In genomic region chr14:22520786-22521185, GRCh38 we compare ENCODE assay signal across 10 cellular contexts.
A peak's percentile ranks its signal among the peaks of the same experiment; 100 is the strongest.
DNase-seq lines count a peak whose midpoint lies in the region; ATAC-seq and TF ChIP-seq lines count a peak whose summit lies in the region.
"Had no signal": no experiment of that assay in that cellular context is flagged by ENCODE, and none has a peak within 500 bp of the region (broad histone marks: within the 10 kb centered on the region; RNA-seq: fewer than 3 reads in every experiment).

No MANE protein-coding gene starts in this region.

- H3K9me3 Mint-ChIP-seq in activated CD4-positive, alpha-beta T cell treated with anti-CD3 and anti-CD28 coated beads, Interleukin-2, amount 10 ng/mL, durations not matched to agents 7 days and 5 days = no peaks in the 10 kb centered on the region
- no peaks in the 10 kb centered on the region for H3K9me3 Mint-ChIP-seq in stimulated activated effector memory CD8-positive, alpha-beta T cell treated with anti-CD3 and anti-CD28 coated beads, Interleukin-12 subunit alpha, Interleukin-12 subunit beta, amount 100 ng/mL, for 72 hours

- no peaks in the 10 kb centered on the region for H3K36me3 ChIP-seq in OCI-LY3 (replicated peaks; ENCODE audit: low read depth, low read length)
- no peaks in the 10 kb centered on the region for H3K36me3 ChIP-seq in colonic mucosa

- peak overlapping the region; percentile 95 for H3K27ac Mint-ChIP-seq in activated CD4-positive, alpha-beta T cell treated with anti-CD3 and anti-CD28 coated beads, Interleukin-2, amount 10 ng/mL, durations not matched to agents 7 days and 5 days
- peak overlapping the region; percentile 99 for H3K27ac Mint-ChIP-seq in stimulated activated effector memory CD8-positive, alpha-beta T cell treated with anti-CD3 and anti-CD28 coated beads, Interleukin-12 subunit alpha, Interleukin-12 subunit beta, amount 100 ng/mL, for 72 hours

- no peaks in the 10 kb centered on the region for H3K79me2 ChIP-seq in OCI-LY3 (ENCODE audit: low read length)

- H3K9me3 ChIP-seq in OCI-LY3 (ENCODE audit: insufficient read depth, low read length) = no peaks in the 10 kb centered on the region
- H3K9me3 ChIP-seq in colonic mucosa = no peaks in the 10 kb centered on the region

- peaks cover 94% of the 10 kb centered on the region for H3K4me1 Mint-ChIP-seq in activated CD4-positive, alpha-beta T cell treated with anti-CD3 and anti-CD28 coated beads, Interleukin-2, amount 10 ng/mL, durations not matched to agents 7 days and 5 days
- peaks cover 83% of the 10 kb centered on the region for H3K4me1 Mint-ChIP-seq in stimulated activated effector memory CD8-positive, alpha-beta T cell treated with anti-CD3 and anti-CD28 coated beads, Interleukin-12 subunit alpha, Interleukin-12 subunit beta, amount 100 ng/mL, for 72 hours

- TF ChIP-seq CTCF in OCI-LY3 (IDR thresholded peaks at IDR 0.05; ENCODE audit: low read depth, low read length) = no peak
- TF ChIP-seq CTCF in colonic mucosa (IDR thresholded peaks at IDR 0.05) = no peak

- H3K9ac ChIP-seq in OCI-LY3 (ENCODE audit: low read length) = peak overlapping the region; percentile 44
- H3K9ac ChIP-seq in colonic mucosa (ENCODE audit: low read depth in 2 of 2, low read length in 2 of 2) = no peak overlapping the region

- POLR2A ChIA-PET in activated CD4-positive, alpha-beta T cell treated with anti-CD3 and anti-CD28 coated beads, Interleukin-2, amount 10 ng/mL, durations not matched to agents 7 days and 5 days (lab: Charles Lee) = no interaction called here

- H3K27me3 ChIP-seq in OCI-LY3 (ENCODE audit: low read depth, low read length) = no peaks in the 10 kb centered on the region
- H3K27me3 ChIP-seq in colonic mucosa = no peaks in the 10 kb centered on the region

- peak overlapping the region; percentile 80 for H2AFZ ChIP-seq in OCI-LY3 (ENCODE audit: low read depth, low read length)

- H3K27ac ChIP-seq in OCI-LY3 (ENCODE audit: low read length) = peak overlapping the region; percentile 25
- peak overlapping the region; percentile 21 for H3K27ac ChIP-seq in colonic mucosa

- ATAC-seq in stimulated activated effector memory CD8-positive, alpha-beta T cell treated with anti-CD3 and anti-CD28 coated beads, Interleukin-12 subunit alpha, Interleukin-12 subunit beta, amount 100 ng/mL, for 72 hours = no peak

- H3K4me3 ChIP-seq in OCI-LY3 (ENCODE audit: low read length) (peak overlapping the region; percentile 7), colonic mucosa (no peak overlapping the region)

- CTCF ChIA-PET in activated CD4-positive, alpha-beta T cell treated with anti-CD3 and anti-CD28 coated beads, Interleukin-2, amount 10 ng/mL, durations not matched to agents 7 days and 5 days (lab: Charles Lee) = interaction anchor here (0.5 to 1.3 kb wide), 4 partner anchors 8 to 669 kb away, joined by 3 read pairs; no protein-coding TSS in a partner anchor

- peaks cover 86% of the 10 kb centered on the region for H3K4me1 ChIP-seq in OCI-LY3 (ENCODE audit: low read length)
- no peaks in the 10 kb centered on the region for H3K4me1 ChIP-seq in colonic mucosa

- no peaks in the 10 kb centered on the region for H4K20me1 ChIP-seq in OCI-LY3 (ENCODE audit: insufficient read depth, low read length)

- intact Hi-C loops in colonic mucosa (cut with DNase I) = no loop called here

- no peaks in the 10 kb centered on the region for H3K27me3 Mint-ChIP-seq in activated CD4-positive, alpha-beta T cell treated with anti-CD3 and anti-CD28 coated beads, Interleukin-2, amount 10 ng/mL, durations not matched to agents 7 days and 5 days

- peaks cover 96% of the 10 kb centered on the region for H3K36me3 Mint-ChIP-seq in activated CD4-positive, alpha-beta T cell treated with anti-CD3 and anti-CD28 coated beads, Interleukin-2, amount 10 ng/mL, durations not matched to agents 7 days and 5 days (ENCODE audit: low read depth)
- H3K36me3 Mint-ChIP-seq in stimulated activated effector memory CD8-positive, alpha-beta T cell treated with anti-CD3 and anti-CD28 coated beads, Interleukin-12 subunit alpha, Interleukin-12 subunit beta, amount 100 ng/mL, for 72 hours = peaks cover 100% of the 10 kb centered on the region

- peak overlapping the region; percentile 85 for H3K4me3 Mint-ChIP-seq in activated CD4-positive, alpha-beta T cell treated with anti-CD3 and anti-CD28 coated beads, Interleukin-2, amount 10 ng/mL, durations not matched to agents 7 days and 5 days
- H3K4me3 Mint-ChIP-seq in stimulated activated effector memory CD8-positive, alpha-beta T cell treated with anti-CD3 and anti-CD28 coated beads, Interleukin-12 subunit alpha, Interleukin-12 subunit beta, amount 100 ng/mL, for 72 hours = peak overlapping the region; percentile 78

- peak overlapping the region; percentile 57 for H3K4me2 ChIP-seq in OCI-LY3 (ENCODE audit: low read length)

- in situ Hi-C loops in ACHN (cut with HindIII; ENCODE audit: low pct_ligation_motif_present, low pct_unique_long_range_greater_than_20kb, low sequenced_read_pairs) = no loop called here

- no peak for DNase-seq in activated CD4-positive, alpha-beta T cell treated with anti-CD3 and anti-CD28 coated beads, Interleukin-2, amount 10 ng/mL, durations not matched to agents 7 days and 5 days
- DNase-seq in activated CD4-positive, alpha-beta T cell treated with anti-CD3 and anti-CD28 coated beads, Interleukin-2, amount 50 U/mL, for 1 hour = no peak
- no peak for DNase-seq in colonic mucosa
- no peak for DNase-seq in stimulated activated effector memory CD8-positive, alpha-beta T cell treated with anti-CD3 and anti-CD28 coated beads, Interleukin-12 subunit alpha, Interleukin-12 subunit beta, amount 100 ng/mL, for 72 hours (ENCODE audit: low spot score in 2 of 2)
- no peak for DNase-seq in SHP77 treated with DMSO at 0.1 percent for 48 hours (lab: John Stamatoyannopoulos, UW)
- DNase-seq in ACHN = no peak
- no peak for DNase-seq in KG1 (lab: John Stamatoyannopoulos, UW)
- DNase-seq: activated CD4-positive, CD25-positive, alpha-beta regulatory T cell; anterior cingulate cortex had no signal
